In genomic region chr6:107741191-107741680, GRCh38 we compare ENCODE assay signal across 15 cellular contexts.
DNase-seq lines count a peak whose midpoint lies in the region; ATAC-seq and TF ChIP-seq lines count a peak whose summit lies in the region.
"Had no signal": no experiment of that assay in that cellular context is flagged by ENCODE, and none has a peak within 500 bp of the region (broad histone marks: within the 10 kb centered on the region; RNA-seq: fewer than 3 reads in every experiment).

No MANE protein-coding gene starts in this region.

- in situ Hi-C loops in KBM-7 (cut with MboI; ENCODE audit: low pct_unique_long_range_greater_than_20kb, low sequenced_read_pairs): no loop called here

- H3K27me3 Mint-ChIP-seq in activated naive CD4-positive, alpha-beta T cell treated with anti-CD3 and anti-CD28 coated beads, Interleukin-2, amount 10 ng/mL, durations not matched to agents 7 days and 5 days: no peaks in the 10 kb centered on the region
- peaks cover 24% of the 10 kb centered on the region for H3K27me3 Mint-ChIP-seq in chondrocyte (ENCODE audit: low read depth)

- H3K4me1 Mint-ChIP-seq in activated naive CD4-positive, alpha-beta T cell treated with anti-CD3 and anti-CD28 coated beads, Interleukin-2, amount 10 ng/mL, durations not matched to agents 7 days and 5 days: peaks cover 63% of the 10 kb centered on the region
- H3K4me1 Mint-ChIP-seq in chondrocyte (ENCODE audit: low read depth): no peaks in the 10 kb centered on the region

- no peaks in the 10 kb centered on the region for H3K27me3 ChIP-seq in upper lobe of right lung
- H3K27me3 ChIP-seq: adrenal gland had no signal

- H3K9me3 ChIP-seq in SK-N-MC (ENCODE audit: low read depth, low read length): no peaks in the 10 kb centered on the region
- H3K9me3 ChIP-seq in upper lobe of right lung: no peaks in the 10 kb centered on the region
- H3K9me3 ChIP-seq: adrenal gland, neutrophil had no signal

- ATAC-seq in upper lobe of right lung (no peak), HG03469 (IDR thresholded peaks at IDR 0.05; ENCODE audit: unreplicated experiment) (no peak)

- H3K27ac ChIP-seq in SK-N-MC (peak overlapping the region; percentile 82), upper lobe of right lung (peak overlapping the region; percentile 47)
- H3K27ac ChIP-seq: adrenal gland, coronary artery, neutrophil, WERI-Rb-1 had no signal

- CTCF ChIA-PET in activated naive CD4-positive, alpha-beta T cell treated with anti-CD3 and anti-CD28 coated beads, Interleukin-2, amount 10 ng/mL, durations not matched to agents 7 days and 5 days (lab: Charles Lee): interaction anchor here (1.4 to 2.9 kb wide), 7 partner anchors 10 to 126 kb away, joined by 4 to 15 read pairs (median 6); partner anchors contain the start of gene SCML4

- H3K4me3 Mint-ChIP-seq in activated naive CD4-positive, alpha-beta T cell treated with anti-CD3 and anti-CD28 coated beads, Interleukin-2, amount 10 ng/mL, durations not matched to agents 7 days and 5 days: peak overlapping the region; percentile 55
- no peak overlapping the region for H3K4me3 Mint-ChIP-seq in chondrocyte (ENCODE audit: unreplicated experiment)

- H3K9me3 Mint-ChIP-seq in activated naive CD4-positive, alpha-beta T cell treated with anti-CD3 and anti-CD28 coated beads, Interleukin-2, amount 10 ng/mL, durations not matched to agents 7 days and 5 days: peaks cover 2% of the 10 kb centered on the region
- peaks cover 8% of the 10 kb centered on the region for H3K9me3 Mint-ChIP-seq in chondrocyte (ENCODE audit: low read depth)

- no peak for DNase-seq in activated naive CD4-positive, alpha-beta T cell treated with anti-CD3 and anti-CD28 coated beads, Interleukin-2, amount 10 ng/mL, durations not matched to agents 7 days and 5 days
- DNase-seq in activated naive CD4-positive, alpha-beta T cell (lab: John Stamatoyannopoulos, UW): no peak
- DNase-seq in SK-N-MC (ENCODE audit: low read depth, low spot score) (peak; percentile 18), fibroblast of the aortic adventitia (ENCODE audit: low read depth) (peak; percentile 5), upper lobe of right lung (no peak), KBM-7 (no peak), chondrocyte (ENCODE audit: low spot score) (no peak)
- DNase-seq: adrenal gland, NCI-H1092, NCI-H510A, SHP77 treated with DMSO at 0.1 percent for 48 hours, WERI-Rb-1 had no signal

- H3K9ac ChIP-seq in SK-N-MC (ENCODE audit: insufficient read length): peak overlapping the region; percentile 59

- H3K4me3 ChIP-seq in SK-N-MC (peak overlapping the region; percentile 72), fibroblast of the aortic adventitia (ENCODE audit: low read depth, low read length) (peak overlapping the region; percentile 40), upper lobe of right lung (no peak overlapping the region)
- H3K4me3 ChIP-seq: adrenal gland, coronary artery had no signal

- intact Hi-C loops in upper lobe of right lung (cut with DNase I): no loop called here

- H3K27ac Mint-ChIP-seq in activated naive CD4-positive, alpha-beta T cell treated with anti-CD3 and anti-CD28 coated beads, Interleukin-2, amount 10 ng/mL, durations not matched to agents 7 days and 5 days: peak overlapping the region; percentile 91
- H3K27ac Mint-ChIP-seq in chondrocyte (ENCODE audit: unreplicated experiment): no peak overlapping the region

- H3K36me3 Mint-ChIP-seq in activated naive CD4-positive, alpha-beta T cell treated with anti-CD3 and anti-CD28 coated beads, Interleukin-2, amount 10 ng/mL, durations not matched to agents 7 days and 5 days: peaks cover 59% of the 10 kb centered on the region
- no peaks in the 10 kb centered on the region for H3K36me3 Mint-ChIP-seq in chondrocyte (ENCODE audit: low read depth)

- H3K36me3 ChIP-seq in SK-N-MC (ENCODE audit: insufficient read depth, low read length) (no peaks in the 10 kb centered on the region), upper lobe of right lung (no peaks in the 10 kb centered on the region)
- H3K36me3 ChIP-seq: adrenal gland, WERI-Rb-1 had no signal

- no peaks in the 10 kb centered on the region for H3K4me1 ChIP-seq in upper lobe of right lung
- H3K4me1 ChIP-seq: adrenal gland had no signal

- no peak for TF ChIP-seq CTCF in fibroblast of the aortic adventitia (IDR thresholded peaks at IDR 0.05; ENCODE audit: insufficient read depth, low read length)
- TF ChIP-seq CTCF in upper lobe of right lung (IDR thresholded peaks at IDR 0.05): no peak
- TF ChIP-seq CTCF in chondrocyte (IDR thresholded peaks at IDR 0.05): no peak

Comparison
In these comparisons a context has a peak if more than half of its experiments do, and no peak if none do; other contexts are left out.
1. DNase-seq: peak in SK-N-MC (single experiment) and fibroblast of the aortic adventitia (single experiment); none in activated naive CD4-positive, alpha-beta T cell treated with anti-CD3 and anti-CD28 coated beads, Interleukin-2, amount 10 ng/mL, durations not matched to agents 7 days and 5 days (single experiment), activated naive CD4-positive, alpha-beta T cell (0 of 4), upper lobe of right lung (single experiment), KBM-7 (single experiment) and chondrocyte (single experiment).